Comparison of ENCODE assay signal across 1 cellular context in genomic region chr1:9239622-9240401, GRCh38.
TF ChIP-seq lines count a peak whose summit lies in the region.

No MANE protein-coding gene starts in this region.

TF ChIP-seq in HepG2, 621 proteins besides CTCF, POLR2A, EP300 and RAD21 (continued from another document):
- peak; percentile 92 for TF ChIP-seq PITX1 (CRISPR knock-in tag; IDR thresholded peaks at IDR 0.05)
- no peak for TF ChIP-seq MTF2 (CRISPR knock-in tag; IDR thresholded peaks at IDR 0.05; ENCODE audit: borderline replicate concordance)
- no peak for TF ChIP-seq ZNF33A (CRISPR knock-in tag; IDR thresholded peaks at IDR 0.05; ENCODE audit: borderline replicate concordance)
- TF ChIP-seq TCF7L2 (IDR thresholded peaks at IDR 0.05; ENCODE audit: low read depth, low read length): no peak
- peak; percentile 80 for TF ChIP-seq ERF (CRISPR knock-in tag; IDR thresholded peaks at IDR 0.05)
- no peak for TF ChIP-seq HNRNPK (IDR thresholded peaks at IDR 0.05; ENCODE audit: low read depth, low read length, poor library complexity, severe bottlenecking)
- TF ChIP-seq KDM6A (CRISPR knock-in tag; IDR thresholded peaks at IDR 0.05; ENCODE audit: low read depth): 0 out of 2 replicates have a peak, but pooled peaks have one; percentile 32
- TF ChIP-seq STAT5B (CRISPR knock-in tag; IDR thresholded peaks at IDR 0.05): no peak
- TF ChIP-seq SOX6 (IDR thresholded peaks at IDR 0.05): no peak
- TF ChIP-seq SOX6 (CRISPR knock-in tag; IDR thresholded peaks at IDR 0.05): peak; percentile 74
- 0 out of 2 replicates have a peak, but pooled peaks have one; percentile 65 for TF ChIP-seq SKIL (CRISPR knock-in tag; IDR thresholded peaks at IDR 0.05; ENCODE audit: borderline replicate concordance)
- no peak for TF ChIP-seq DMAP1 (CRISPR knock-in tag; IDR thresholded peaks at IDR 0.05)
- TF ChIP-seq KDM5A (IDR thresholded peaks at IDR 0.05; ENCODE audit: borderline replicate concordance, low read length): no peak
- TF ChIP-seq KLF16 (CRISPR knock-in tag; IDR thresholded peaks at IDR 0.05): peak in 1 of 2 experiments; percentile 65; a peak in 1 of 4 replicates
- peak; percentile 85; the same call in 1 of the 2 replicates for TF ChIP-seq ZNF292 (CRISPR knock-in tag; IDR thresholded peaks at IDR 0.05; ENCODE audit: borderline replicate concordance, low read depth)
- TF ChIP-seq ZSCAN31 (CRISPR knock-in tag; IDR thresholded peaks at IDR 0.05; ENCODE audit: low read depth): no peak
- TF ChIP-seq FOXK1 (CRISPR knock-in tag; IDR thresholded peaks at IDR 0.05; ENCODE audit: borderline replicate concordance, low read depth): 0 out of 2 replicates have a peak, but pooled peaks have one; percentile 12
- TF ChIP-seq KMT2A (CRISPR knock-in tag; IDR thresholded peaks at IDR 0.05): peak; percentile 35; the same call in 1 of the 2 replicates
- TF ChIP-seq ZNF282 (IDR thresholded peaks at IDR 0.05; ENCODE audit: partially characterized antibody): no peak
- no peak for TF ChIP-seq TBL1XR1 (IDR thresholded peaks at IDR 0.05; ENCODE audit: borderline replicate concordance, low read length, partially characterized antibody)
- TF ChIP-seq CAMTA2 (CRISPR knock-in tag; IDR thresholded peaks at IDR 0.05; ENCODE audit: borderline replicate concordance): no peak
- 0 out of 2 replicates have a peak, but pooled peaks have one; percentile 24 for TF ChIP-seq ZNF709 (CRISPR knock-in tag; IDR thresholded peaks at IDR 0.05)
- peak; percentile 96 for TF ChIP-seq ELF3 (CRISPR knock-in tag; IDR thresholded peaks at IDR 0.05)
- TF ChIP-seq RARA (CRISPR knock-in tag; IDR thresholded peaks at IDR 0.05): peak; percentile 81
- TF ChIP-seq, protein P1, sequence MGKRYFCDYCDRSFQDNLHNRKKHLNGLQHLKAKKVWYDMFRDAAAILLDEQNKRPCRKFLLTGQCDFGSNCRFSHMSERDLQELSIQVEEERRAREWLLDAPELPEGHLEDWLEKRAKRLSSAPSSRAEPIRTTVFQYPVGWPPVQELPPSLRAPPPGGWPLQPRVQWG (CRISPR knock-in tag; IDR thresholded peaks at IDR 0.05; ENCODE audit: borderline replicate concordance, low read depth): no peak
- TF ChIP-seq GFI1 (CRISPR knock-in tag; IDR thresholded peaks at IDR 0.05; ENCODE audit: borderline replicate concordance): no peak; the same call in 1 of the 2 replicates
- TF ChIP-seq HNRNPH1 (optimal IDR thresholded peaks at IDR 0.05; ENCODE audit: low read depth, low read length): no peak
- peak; percentile 64; the same call in 1 of the 2 replicates for TF ChIP-seq ZBTB20 (CRISPR knock-in tag; IDR thresholded peaks at IDR 0.05; ENCODE audit: borderline replicate concordance, low read depth)
- TF ChIP-seq, protein P2, sequence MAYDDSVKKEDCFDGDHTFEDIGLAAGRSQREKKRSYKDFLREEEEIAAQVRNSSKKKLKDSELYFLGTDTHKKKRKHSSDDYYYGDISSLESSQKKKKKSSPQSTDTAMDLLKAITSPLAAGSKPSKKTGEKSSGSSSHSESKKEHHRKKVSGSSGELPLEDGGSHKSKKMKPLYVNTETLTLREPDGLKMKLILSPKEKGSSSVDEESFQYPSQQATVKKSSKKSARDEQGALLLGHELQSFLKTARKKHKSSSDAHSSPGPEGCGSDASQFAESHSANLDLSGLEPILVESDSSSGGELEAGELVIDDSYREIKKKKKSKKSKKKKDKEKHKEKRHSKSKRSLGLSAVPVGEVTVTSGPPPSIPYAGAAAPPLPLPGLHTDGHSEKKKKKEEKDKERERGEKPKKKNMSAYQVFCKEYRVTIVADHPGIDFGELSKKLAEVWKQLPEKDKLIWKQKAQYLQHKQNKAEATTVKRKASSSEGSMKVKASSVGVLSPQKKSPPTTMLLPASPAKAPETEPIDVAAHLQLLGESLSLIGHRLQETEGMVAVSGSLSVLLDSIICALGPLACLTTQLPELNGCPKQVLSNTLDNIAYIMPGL (CRISPR knock-in tag; IDR thresholded peaks at IDR 0.05; ENCODE audit: borderline replicate concordance in 1 of 2, low read depth in 1 of 2): peak; percentile 49 to 53; a peak in 1 of 4 replicates
- 0 out of 2 replicates have a peak, but pooled peaks have one; percentile 61 for TF ChIP-seq ZNF772 (CRISPR knock-in tag; IDR thresholded peaks at IDR 0.05)
- TF ChIP-seq WIZ (CRISPR knock-in tag; IDR thresholded peaks at IDR 0.05): no peak
- peak; percentile 100 for TF ChIP-seq ZNF614 (CRISPR knock-in tag; IDR thresholded peaks at IDR 0.05; ENCODE audit: borderline replicate concordance)
- TF ChIP-seq DPF2 (CRISPR knock-in tag; IDR thresholded peaks at IDR 0.05; ENCODE audit: borderline replicate concordance, low read depth): 0 out of 2 replicates have a peak, but pooled peaks have one; percentile 30
- peak; percentile 31; the same call in 1 of the 2 replicates for TF ChIP-seq ATF7-NPFF (CRISPR knock-in tag; IDR thresholded peaks at IDR 0.05; ENCODE audit: low read depth)
- no peak for TF ChIP-seq ZNF484 (CRISPR knock-in tag; IDR thresholded peaks at IDR 0.05; ENCODE audit: borderline replicate concordance, low read depth)
- no peak for TF ChIP-seq ZNF773 (CRISPR knock-in tag; IDR thresholded peaks at IDR 0.05; ENCODE audit: borderline replicate concordance)
- TF ChIP-seq ZFP90 (CRISPR knock-in tag; IDR thresholded peaks at IDR 0.05; ENCODE audit: borderline replicate concordance): no peak
- peak; percentile 70; the same call in 1 of the 2 replicates for TF ChIP-seq POGZ (CRISPR knock-in tag; IDR thresholded peaks at IDR 0.05)
- peak; percentile 46; the same call in 1 of the 2 replicates for TF ChIP-seq KDM2A (CRISPR knock-in tag; IDR thresholded peaks at IDR 0.05; ENCODE audit: borderline replicate concordance, low read depth)
- no peak for TF ChIP-seq ZNF660 (CRISPR knock-in tag; IDR thresholded peaks at IDR 0.05; ENCODE audit: borderline replicate concordance, low read depth)
- TF ChIP-seq BCL6 (CRISPR knock-in tag; IDR thresholded peaks at IDR 0.05): 0 out of 2 replicates have a peak, but pooled peaks have one; percentile 7
- 0 out of 2 replicates have a peak, but pooled peaks have one; percentile 32 for TF ChIP-seq TCF7 (IDR thresholded peaks at IDR 0.05; ENCODE audit: low read depth)
- TF ChIP-seq ZNF33B (CRISPR knock-in tag; IDR thresholded peaks at IDR 0.05): 0 out of 2 replicates have a peak, but pooled peaks have one; percentile 43
- TF ChIP-seq ZNF12 (CRISPR knock-in tag; IDR thresholded peaks at IDR 0.05): peak; percentile 94
- TF ChIP-seq TAF1 (CRISPR knock-in tag; IDR thresholded peaks at IDR 0.05): no peak; the same call in 1 of the 2 replicates
- TF ChIP-seq HIVEP1 (CRISPR knock-in tag; IDR thresholded peaks at IDR 0.05): no peak
- no peak for TF ChIP-seq ATRX (CRISPR knock-in tag; IDR thresholded peaks at IDR 0.05; ENCODE audit: borderline replicate concordance)
- peak; percentile 50; the same call in 1 of the 2 replicates for TF ChIP-seq ZNF501 (CRISPR knock-in tag; IDR thresholded peaks at IDR 0.05)
- 0 out of 2 replicates have a peak, but pooled peaks have one; percentile 34 for TF ChIP-seq ZBTB25 (CRISPR knock-in tag; IDR thresholded peaks at IDR 0.05)
- 0 out of 2 replicates have a peak, but pooled peaks have one; percentile 38 for TF ChIP-seq ZSCAN25 (CRISPR knock-in tag; IDR thresholded peaks at IDR 0.05)
- TF ChIP-seq ZNF678 (CRISPR knock-in tag; IDR thresholded peaks at IDR 0.05): no peak
- TF ChIP-seq MBD4 (IDR thresholded peaks at IDR 0.05; ENCODE audit: borderline replicate concordance, low read length): no peak
- TF ChIP-seq ZNF136 (CRISPR knock-in tag; IDR thresholded peaks at IDR 0.05; ENCODE audit: low read depth): no peak
- TF ChIP-seq ZNF788 (CRISPR knock-in tag; IDR thresholded peaks at IDR 0.05; ENCODE audit: borderline replicate concordance): peak; percentile 80; the same call in 1 of the 2 replicates
